12 cellular contexts compared by ENCODE assay signal in genomic region chr1:89610457-89610991, GRCh38. TPM values are rescaled to one million over a fixed set of nuclear protein-coding genes. Genes with fewer than 3 reads are reported as not detected.
A peak's percentile ranks its signal among the peaks of the same experiment; 100 is the strongest.
DNase-seq lines count a peak whose midpoint lies in the region; ATAC-seq and TF ChIP-seq lines count a peak whose summit lies in the region.
"Had no signal": no experiment of that assay in that cellular context is flagged by ENCODE, and none has a peak within 500 bp of the region (broad histone marks: within the 10 kb centered on the region; RNA-seq: fewer than 3 reads in every experiment).

No MANE protein-coding gene starts in this region.

- CTCF ChIA-PET in activated naive CD4-positive, alpha-beta T cell treated with anti-CD3 and anti-CD28 coated beads, Interleukin-2, amount 10 ng/mL, durations not matched to agents 7 days and 5 days (lab: Charles Lee): interaction anchor here (0.7 to 5.5 kb wide), 9 partner anchors 11 to 152 kb away, joined by 3 to 53 read pairs (median 4); partner anchors contain the start of gene LRRC8C

- peaks cover 9% of the 10 kb centered on the region for H3K27me3 Mint-ChIP-seq in activated naive CD4-positive, alpha-beta T cell treated with anti-CD3 and anti-CD28 coated beads, Interleukin-2, amount 10 ng/mL, durations not matched to agents 7 days and 5 days
- peaks cover 0 to 4% of the 10 kb centered on the region in 2 donors for H3K27me3 Mint-ChIP-seq in natural killer cell treated with Interleukin-12 subunit alpha and Interleukin-12 subunit beta and Interleukin-15 and Interleukin-18, amount 100 ng/mL, for 72 hours

- no peak overlapping the region for H3K4me3 ChIP-seq in DND-41 (ENCODE audit: low read depth in 1 of 2, low read length in 2 of 2)
- H3K4me3 ChIP-seq: Peyer's patch had no signal

- no peak overlapping the region; the same call in 1 of the 2 replicates for H3K27ac ChIP-seq in DND-41 (ENCODE audit: low read length)
- H3K27ac ChIP-seq: neutrophil had no signal

- no peaks in the 10 kb centered on the region for H3K79me2 ChIP-seq in DND-41 (ENCODE audit: insufficient read depth, low read length)

- H4K20me1 ChIP-seq in DND-41 (ENCODE audit: insufficient read depth, low read length): no peaks in the 10 kb centered on the region

- no peaks in the 10 kb centered on the region for H3K27me3 ChIP-seq in DND-41 (ENCODE audit: insufficient read depth, low read length, poor library complexity)
- H3K27me3 ChIP-seq: neutrophil, Peyer's patch had no signal

- H3K4me1 Mint-ChIP-seq in activated naive CD4-positive, alpha-beta T cell treated with anti-CD3 and anti-CD28 coated beads, Interleukin-2, amount 10 ng/mL, durations not matched to agents 7 days and 5 days: peaks cover 88% of the 10 kb centered on the region
- peaks cover 55 to 79% of the 10 kb centered on the region in 2 donors for H3K4me1 Mint-ChIP-seq in natural killer cell treated with Interleukin-12 subunit alpha and Interleukin-12 subunit beta and Interleukin-15 and Interleukin-18, amount 100 ng/mL, for 72 hours (ENCODE audit: low read depth in 2 of 2)

- H3K4me3 Mint-ChIP-seq in activated naive CD4-positive, alpha-beta T cell treated with anti-CD3 and anti-CD28 coated beads, Interleukin-2, amount 10 ng/mL, durations not matched to agents 7 days and 5 days: peak overlapping the region; percentile 79
- H3K4me3 Mint-ChIP-seq in natural killer cell treated with Interleukin-12 subunit alpha and Interleukin-12 subunit beta and Interleukin-15 and Interleukin-18, amount 100 ng/mL, for 72 hours: peak overlapping the region; percentile 87

- no peak overlapping the region for H3K9ac ChIP-seq in DND-41 (ENCODE audit: low read depth, low read length)

- peaks cover 20% of the 10 kb centered on the region for H3K4me1 ChIP-seq in DND-41 (ENCODE audit: insufficient read depth, low read length)

- H3K4me2 ChIP-seq in DND-41 (ENCODE audit: insufficient read depth, low read length): 0 out of 2 replicates have a peak overlapping the region, but pooled peaks have one; percentile 22

- DNase-seq in DND-41 (peak; percentile 74), HuH-7 (ENCODE audit: low spot score) (no peak), NCI-H1417 (lab: John Stamatoyannopoulos, UW) (no peak)
- DNase-seq in activated CD4-positive, alpha-beta T cell treated with anti-CD3 and anti-CD28 coated beads for 48 hours: peak; percentile 62
- DNase-seq in activated naive CD4-positive, alpha-beta T cell treated with anti-CD3 and anti-CD28 coated beads, Interleukin-2, amount 10 ng/mL, durations not matched to agents 7 days and 5 days: peak; percentile 80
- no peak for DNase-seq in natural killer cell treated with Interleukin-12 subunit alpha and Interleukin-12 subunit beta and Interleukin-15 and Interleukin-18, amount 100 ng/mL, for 72 hours (ENCODE audit: low spot score)
- DNase-seq: IMR-90, NCI-H2081 had no signal

- ATAC-seq in DND-41 (ENCODE audit: insufficient read depth, low read depth) (peak; percentile 98), GM18517 (IDR thresholded peaks at IDR 0.05; ENCODE audit: unreplicated experiment) (no peak), HG03108 (IDR thresholded peaks at IDR 0.05; ENCODE audit: unreplicated experiment) (no peak)
- peak; percentile 17 to 21 for ATAC-seq in natural killer cell treated with Interleukin-12 subunit alpha and Interleukin-12 subunit beta and Interleukin-15 and Interleukin-18, amount 100 ng/mL, for 72 hours

- peaks cover 28% of the 10 kb centered on the region for H3K36me3 Mint-ChIP-seq in activated naive CD4-positive, alpha-beta T cell treated with anti-CD3 and anti-CD28 coated beads, Interleukin-2, amount 10 ng/mL, durations not matched to agents 7 days and 5 days
- no peaks in the 10 kb centered on the region for H3K36me3 Mint-ChIP-seq in natural killer cell treated with Interleukin-12 subunit alpha and Interleukin-12 subunit beta and Interleukin-15 and Interleukin-18, amount 100 ng/mL, for 72 hours

- peak; percentile 48 for TF ChIP-seq CTCF in DND-41 (IDR thresholded peaks at IDR 0.05; ENCODE audit: borderline replicate concordance, extremely low read depth, low read length, poor library complexity, severe bottlenecking)

- no peak overlapping the region for H2AFZ ChIP-seq in DND-41 (ENCODE audit: low read depth, low read length)

- no peaks in the 10 kb centered on the region for H3K9me3 ChIP-seq in DND-41 (ENCODE audit: insufficient read depth, low read length, severe bottlenecking)
- H3K9me3 ChIP-seq: neutrophil, Peyer's patch had no signal

- peak overlapping the region; percentile 100 for H3K27ac Mint-ChIP-seq in activated naive CD4-positive, alpha-beta T cell treated with anti-CD3 and anti-CD28 coated beads, Interleukin-2, amount 10 ng/mL, durations not matched to agents 7 days and 5 days
- peak overlapping the region; percentile 81 to 89 for H3K27ac Mint-ChIP-seq in natural killer cell treated with Interleukin-12 subunit alpha and Interleukin-12 subunit beta and Interleukin-15 and Interleukin-18, amount 100 ng/mL, for 72 hours

- no peaks in the 10 kb centered on the region for H3K36me3 ChIP-seq in DND-41 (ENCODE audit: insufficient read depth, low read length)
- H3K36me3 ChIP-seq: neutrophil, Peyer's patch had no signal

- no peaks in the 10 kb centered on the region for H3K9me3 Mint-ChIP-seq in activated naive CD4-positive, alpha-beta T cell treated with anti-CD3 and anti-CD28 coated beads, Interleukin-2, amount 10 ng/mL, durations not matched to agents 7 days and 5 days
- no peaks in the 10 kb centered on the region for H3K9me3 Mint-ChIP-seq in natural killer cell treated with Interleukin-12 subunit alpha and Interleukin-12 subunit beta and Interleukin-15 and Interleukin-18, amount 100 ng/mL, for 72 hours

RNA-seq across cellular contexts. Expression of gene LRRC8C, which starts 22.4 kb away (rescaled TPM):
- 10 to 100 TPM; 15.8 to 25.4 TPM for total RNA-seq in natural killer cell treated with Interleukin-12 subunit alpha and Interleukin-12 subunit beta and Interleukin-15 and Interleukin-18, amount 100 ng/mL, for 72 hours

Comparison
In these comparisons a context has a peak if more than half of its experiments do, and no peak if none do; other contexts are left out.
1. ATAC-seq: peak in DND-41 (single experiment) and natural killer cell treated with Interleukin-12 subunit alpha and Interleukin-12 subunit beta and Interleukin-15 and Interleukin-18, amount 100 ng/mL, for 72 hours (2 of 2); none in GM18517 (single experiment) and HG03108 (single experiment).
2. DNase-seq: peak in DND-41 (single experiment), activated CD4-positive, alpha-beta T cell treated with anti-CD3 and anti-CD28 coated beads for 48 hours (single experiment) and activated naive CD4-positive, alpha-beta T cell treated with anti-CD3 and anti-CD28 coated beads, Interleukin-2, amount 10 ng/mL, durations not matched to agents 7 days and 5 days (single experiment); none in natural killer cell treated with Interleukin-12 subunit alpha and Interleukin-12 subunit beta and Interleukin-15 and Interleukin-18, amount 100 ng/mL, for 72 hours (single experiment), HuH-7 (single experiment) and NCI-H1417 (0 of 3).